ENCODE assay signal across 19 cellular contexts in the genomic region with DNA sequence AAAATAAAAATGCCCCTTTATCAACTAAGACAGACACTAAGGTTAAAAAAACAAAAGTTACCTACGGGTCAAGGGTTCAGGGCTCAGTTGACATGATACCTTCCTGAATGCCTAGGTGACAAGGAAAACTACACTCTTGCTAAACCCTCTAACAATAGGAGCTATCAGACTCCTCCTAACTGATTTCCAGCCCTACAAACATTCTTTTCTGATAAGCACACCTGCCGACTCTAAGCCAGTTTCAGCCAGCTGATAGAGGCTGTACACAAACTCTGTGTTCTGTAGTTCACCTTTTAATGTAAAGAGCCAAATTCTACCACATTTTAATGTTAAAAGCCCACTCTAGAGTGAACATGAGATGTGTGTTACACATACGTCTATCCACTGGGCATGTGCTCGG. TPM values are rescaled to one million over a fixed set of nuclear protein-coding genes. Genes with fewer than 3 reads are reported as not detected.
DNase-seq lines count a peak whose midpoint lies in the region; ATAC-seq, FAIRE-seq and TF ChIP-seq lines count a peak whose summit lies in the region.
"Had no signal": no experiment of that assay in that cellular context is flagged by ENCODE, and none has a peak within 500 bp of the region (broad histone marks: within the 10 kb centered on the region; RNA-seq: fewer than 3 reads in every experiment).

No MANE protein-coding gene starts in this region.

- no peaks in the 10 kb centered on the region for H3K4me1 ChIP-seq in HUES48 (ENCODE audit: control insufficient read depth, insufficient read depth, low read length)
- H3K4me1 ChIP-seq in mucosa of descending colon (ENCODE audit: low read depth), result no peaks in the 10 kb centered on the region
- H3K4me1 ChIP-seq in small intestine (ENCODE audit: control insufficient read depth in 2 of 2, insufficient read depth in 1 of 2, low read depth in 1 of 2, low read length in 1 of 2), result peaks cover 0 to 4% of the 10 kb centered on the region in 2 donors
- H3K4me1 ChIP-seq: BLaER1 had no signal

- no peaks in the 10 kb centered on the region for H3K27me3 Mint-ChIP-seq in WTC11 (ENCODE audit: low read depth)

- no peak overlapping the region for H3K27ac Mint-ChIP-seq in WTC11
- H3K27ac Mint-ChIP-seq: CD8-positive, alpha-beta memory T cell; HFFc6 had no signal

- TF ChIP-seq CTCF in WTC11 (IDR thresholded peaks at IDR 0.05) (no peak), mucosa of descending colon (IDR thresholded peaks at IDR 0.05) (no peak)

- ATAC-seq in WTC11 (no peak), mucosa of descending colon (peak; percentile 69), left ventricle myocardium superior (no peak)
- ATAC-seq: GM12878, HepG2 had no signal

- H3K27ac ChIP-seq in HUES48 (ENCODE audit: low read depth, low read length) (peak overlapping the region; percentile 35), small intestine (ENCODE audit: low read depth in 1 of 2, low read length in 1 of 2) (no peak overlapping the region)
- H3K27ac ChIP-seq: BLaER1 had no signal

- no peak for FAIRE-seq in small intestine (lab: Jason Lieb, UNC)
- FAIRE-seq: GM12878, GM18507, H1, HepG2 had no signal

- H3K9me3 Mint-ChIP-seq in WTC11, result peaks cover 4% of the 10 kb centered on the region
- H3K9me3 Mint-ChIP-seq: HFFc6 had no signal

- H3K27me3 ChIP-seq in HUES48 (ENCODE audit: control insufficient read depth, insufficient read depth, low read length) (no peaks in the 10 kb centered on the region), small intestine (ENCODE audit: control insufficient read depth in 2 of 2, insufficient read depth in 2 of 2, low read length in 2 of 2) (no peaks in the 10 kb centered on the region)
- H3K27me3 ChIP-seq: BLaER1 had no signal

- H3K36me3 Mint-ChIP-seq in WTC11, result no peaks in the 10 kb centered on the region
- H3K36me3 Mint-ChIP-seq: CD8-positive, alpha-beta memory T cell had no signal

- intact Hi-C loops in mucosa of descending colon (cut with DNase I, micrococcal nuclease) (no loop called here), left ventricle myocardium superior (cut with micrococcal nuclease) (no loop called here)

- WGBS in small intestine, 3 donors, result 15 to 57% (median 23%) methylated on average over 4 of the region's 4 CpGs

- no peaks in the 10 kb centered on the region for H3K4me1 Mint-ChIP-seq in WTC11
- H3K4me1 Mint-ChIP-seq: CD8-positive, alpha-beta memory T cell had no signal

- H3K4me3 ChIP-seq in HUES48 (ENCODE audit: low read depth, low read length) (no peak overlapping the region), mucosa of descending colon (no peak overlapping the region), small intestine (ENCODE audit: low read depth in 1 of 2, low read length in 2 of 2) (no peak overlapping the region)
- H3K4me3 ChIP-seq: BLaER1, GM12878 had no signal

- H3K36me3 ChIP-seq in HUES48 (ENCODE audit: control insufficient read depth, insufficient read depth, low read length) (no peaks in the 10 kb centered on the region), mucosa of descending colon (ENCODE audit: low read depth) (no peaks in the 10 kb centered on the region), small intestine (ENCODE audit: control insufficient read depth in 2 of 2, insufficient read depth in 2 of 2, low read length in 2 of 2) (no peaks in the 10 kb centered on the region)
- H3K36me3 ChIP-seq: BLaER1 had no signal

- DNase-seq in WTC11 (ENCODE audit: low spot score), result no peak
- DNase-seq in mucosa of descending colon, result no peak
- DNase-seq in small intestine, result peak; percentile 59
- DNase-seq in A172 (ENCODE audit: low spot score), result no peak
- no peak for DNase-seq in central memory CD4-positive, alpha-beta T cell
- DNase-seq in left ventricle myocardium superior, result no peak
- DNase-seq: AML-193; CD8-positive, alpha-beta memory T cell; HCEC 1CT; HFFc6 had no signal

- POLR2A ChIA-PET in WTC11 (lab: Charles Lee), result no interaction called here

- H3K4me3 Mint-ChIP-seq in WTC11, result no peak overlapping the region
- H3K4me3 Mint-ChIP-seq: CD8-positive, alpha-beta memory T cell; HFFc6 had no signal

- H3K9ac ChIP-seq in HUES48 (ENCODE audit: low read depth, low read length), result no peak overlapping the region
- H3K9ac ChIP-seq: BLaER1 had no signal

- H3K9me3 ChIP-seq in HUES48 (ENCODE audit: control insufficient read depth, insufficient read depth, low read length), result no peaks in the 10 kb centered on the region
- peaks cover 4% of the 10 kb centered on the region for H3K9me3 ChIP-seq in mucosa of descending colon
- no peaks in the 10 kb centered on the region for H3K9me3 ChIP-seq in small intestine (ENCODE audit: control insufficient read depth, low read depth)
- H3K9me3 ChIP-seq: BLaER1 had no signal

- CTCF ChIA-PET in WTC11 (lab: Charles Lee), result interaction anchor here (1.4 to 14.4 kb wide), 2 partner anchors 109 to 117 kb away, joined by 3 to 914 read pairs; no protein-coding TSS in a partner anchor

TF ChIP-seq in WTC11, 78 proteins besides CTCF, POLR2A, EP300 and RAD21:
- TF ChIP-seq ZNF219 (CRISPR knock-in tag; IDR thresholded peaks at IDR 0.05; ENCODE audit: borderline replicate concordance) (no peak), ZNF232 (CRISPR knock-in tag; IDR thresholded peaks at IDR 0.05) (no peak), ATF1 (CRISPR knock-in tag; IDR thresholded peaks at IDR 0.05) (no peak), HMGA2 (CRISPR knock-in tag; IDR thresholded peaks at IDR 0.05) (peak; percentile 3; the same call in 1 of the 2 replicates), EMX1 (CRISPR knock-in tag; IDR thresholded peaks at IDR 0.05) (no peak)

RNA-seq across cellular contexts. Expression of gene FAM163A, which starts 40.2 kb away (rescaled TPM):
- total RNA-seq in WTC11 (2021) (0.07 to 0.09 TPM (median 0.07 TPM) in 3 replicates), mucosa of descending colon (1 to 10 TPM in 1 of 3 donors, under 1 TPM in 2; 0.31 to 1.6 (median 0.32) TPM), left ventricle myocardium superior (0.27 TPM)
- polyA plus RNA-seq in small intestine, result 1 to 10 TPM in 1 of 3 donors, under 1 TPM in 1, not detected in 1; 0.27 to 1.6 TPM
- 0.10 and 0.24 TPM in 2 replicates for total RNA-seq in A172 (2014; rRNA removed; shearing (Covaris generic))
- total RNA-seq: Caco-2; CD8-positive, alpha-beta memory T cell; G401; GM12878; HepG2; HFFc6; HT1080 had no signal
- polyA plus RNA-seq: CD8-positive, alpha-beta memory T cell; GM12878; HepG2 had no signal
